ENCODE assay signal across 20 cellular contexts in the genomic region with DNA sequence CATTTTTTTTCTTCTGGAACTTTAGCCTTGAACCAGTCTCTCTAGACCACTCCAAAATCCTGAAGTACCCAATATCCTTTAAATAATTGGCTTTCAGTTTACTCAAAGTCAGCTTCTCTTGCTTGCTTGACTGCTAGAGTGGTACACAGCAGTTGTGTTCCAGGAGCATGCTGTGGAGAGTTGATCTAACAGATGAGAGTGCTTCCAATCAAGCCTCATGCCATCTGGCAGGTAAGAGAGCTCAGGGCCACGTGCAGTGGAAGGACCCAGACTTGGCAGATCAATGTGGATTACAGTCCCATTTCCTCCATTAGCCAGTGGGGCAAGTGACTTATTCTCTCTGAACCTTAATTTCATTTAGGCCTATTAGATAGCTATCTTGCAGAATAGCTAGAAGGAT.
"Had no signal": no experiment of that assay in that cellular context is flagged by ENCODE, and none has a peak within 500 bp of the region (broad histone marks: within the 10 kb centered on the region; RNA-seq: fewer than 3 reads in every experiment).

No MANE protein-coding gene starts in this region.

- H3K4me1 ChIP-seq: SJSA1 had no signal

- H3K4me3 ChIP-seq: K562, SJSA1, SK-N-MC had no signal

- DNase-seq: Kasumi-1, MM.1S, NCI-H1092 treated with DMSO at 0.1 percent for 48 hours, NCI-H1436 treated with DMSO at 0.1 percent for 48 hours, NCI-H1694, NCI-H187 treated with DMSO at 0.1 percent for 48 hours, NCI-H2029 treated with DMSO at 0.1 percent for 48 hours, NCI-H2171, NCI-H345, NCI-H446 treated with DMSO at 0.1 percent for 48 hours, NCI-H510A treated with DMSO at 0.1 percent for 48 hours, NCI-H526, Right ventricle myocardium superior, RPMI8226, SIG-M5 had no signal

- H3K27me3 ChIP-seq: SJSA1 had no signal

- H3K9me3 ChIP-seq: SJSA1 had no signal

- H3K27ac ChIP-seq: KMS-11, SJSA1, SK-N-MC had no signal

- H3K4me3 Mint-ChIP-seq: IgD-negative memory B cell had no signal

- H3K27ac Mint-ChIP-seq: IgD-negative memory B cell had no signal

- H3K9me3 Mint-ChIP-seq: IgD-negative memory B cell had no signal
